In the genomic region with DNA sequence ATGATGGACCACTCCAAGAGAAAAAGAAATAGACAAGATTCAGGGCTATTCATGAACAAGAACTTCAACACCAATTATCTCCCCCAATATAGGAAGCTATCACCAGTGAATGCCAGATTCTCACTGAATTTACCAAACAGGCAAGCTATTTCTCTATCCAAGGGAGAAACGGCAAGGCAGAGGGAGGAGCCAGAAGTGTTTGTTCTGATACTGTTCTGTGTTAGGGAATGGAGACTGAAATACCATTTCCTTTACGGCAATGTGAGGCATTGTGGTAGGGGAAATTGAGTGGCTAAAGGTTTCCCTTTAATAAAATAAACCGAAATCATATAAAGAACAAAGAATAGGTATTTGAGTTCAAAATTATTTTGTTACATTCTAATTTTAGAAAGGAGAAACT, we compare ENCODE assay signal across 11 cellular contexts.
DNase-seq lines count a peak whose midpoint lies in the region; ATAC-seq, FAIRE-seq and TF ChIP-seq lines count a peak whose summit lies in the region.
"Had no signal": no experiment of that assay in that cellular context is flagged by ENCODE, and none has a peak within 500 bp of the region (broad histone marks: within the 10 kb centered on the region; RNA-seq: fewer than 3 reads in every experiment).

No MANE protein-coding gene starts in this region.

- BruUV-seq in PC-9 (replicated peaks; lab: Mats Ljungman, UMichigan), result no TSS peak

- H3K18ac ChIP-seq in H1 (ENCODE audit: extremely low read depth, low read length), result no peak overlapping the region

- TF ChIP-seq CTCF in PC-9 (conservative IDR thresholded peaks at IDR 0.05) (no peak), H1 (IDR thresholded peaks at IDR 0.05; ENCODE audit: control extremely low read depth in 1 of 3, insufficient read depth in 1 of 3, low read depth in 1 of 3, low read length in 3 of 3) (no peak)

- H3K4ac ChIP-seq in H1 (replicated peaks; ENCODE audit: insufficient read length, low read depth, low read length), result no peak overlapping the region

- H3F3A ChIP-seq in PC-9 (ENCODE audit: insufficient read depth, low read depth), result no peaks in the 10 kb centered on the region

- H3K27me3 ChIP-seq in PC-9 (ENCODE audit: insufficient read depth, low read depth) (no peaks in the 10 kb centered on the region), H1 (replicated peaks in 1 of 4; ENCODE audit: control insufficient read depth in 3 of 4, extremely low read depth in 1 of 4, insufficient read depth in 3 of 4, low read length in 3 of 4) (no peaks in the 10 kb centered on the region)
- H3K27me3 ChIP-seq: BLaER1 had no signal

- H2BK15ac ChIP-seq in H1 (ENCODE audit: low read length), result no peak overlapping the region

- no peaks in the 10 kb centered on the region for H3K9me2 ChIP-seq in PC-9 (ENCODE audit: insufficient read depth)

- H3K4me1 ChIP-seq in PC-9 (replicated peaks; ENCODE audit: insufficient read depth), result no peaks in the 10 kb centered on the region
- H3K4me1 ChIP-seq in H1 (replicated peaks in 1 of 4; ENCODE audit: control insufficient read depth in 3 of 4, insufficient read depth in 4 of 4, low read length in 3 of 4), result no peaks in the 10 kb centered on the region
- H3K4me1 ChIP-seq: HAP-1 had no signal

- no peak overlapping the region for H4K91ac ChIP-seq in H1 (replicated peaks; ENCODE audit: insufficient read length, low read length)

- no peak for TF ChIP-seq POLR2A in H1 (IDR thresholded peaks at IDR 0.05; ENCODE audit: control extremely low read depth in 1 of 2, low read depth in 2 of 2, low read length in 2 of 2)

- no peak overlapping the region for H2AK5ac ChIP-seq in H1 (ENCODE audit: low read depth, low read length)

- no peak overlapping the region for H2BK120ac ChIP-seq in H1 (replicated peaks; ENCODE audit: low read depth, low read length)

- FAIRE-seq in H1 (lab: Jason Lieb, UNC) (no peak), islet of Langerhans (lab: Jason Lieb, UNC) (peak; percentile 86)

- H3K23ac ChIP-seq in H1 (ENCODE audit: insufficient read length), result no peak overlapping the region

- no peaks in the 10 kb centered on the region for H3K36me3 ChIP-seq in PC-9 (ENCODE audit: low read depth)
- no peaks in the 10 kb centered on the region for H3K36me3 ChIP-seq in H1 (ENCODE audit: control insufficient read depth in 2 of 4, insufficient read depth in 4 of 4, low read length in 3 of 4)
- H3K36me3 ChIP-seq: BLaER1, HAP-1 had no signal

- intact Hi-C loops in PC-9 (cut with micrococcal nuclease; ENCODE audit: unreplicated experiment), result loop anchor here (5.0 kb wide), 2 partner anchors 39 to 69 kb away; a partner anchor contains a TSS

- DNase-seq in PC-9, result no peak
- no peak for DNase-seq in H1 (ENCODE audit: low read depth in 1 of 2, low spot score in 2 of 2)
- DNase-seq in NCI-H510A (lab: John Stamatoyannopoulos, UW), result no peak
- no peak for DNase-seq in NOMO-1 treated with dmso at 0.1 percent for 144 hours (lab: John Stamatoyannopoulos, UW; ENCODE audit: unreplicated experiment)
- DNase-seq in occipital lobe (lab: John Stamatoyannopoulos, UW), result no peak
- DNase-seq: AML-193, GOT3 had no signal

- H4K20me1 ChIP-seq in PC-9 (ENCODE audit: insufficient read depth) (no peaks in the 10 kb centered on the region), H1 (replicated peaks in 1 of 2; ENCODE audit: control insufficient read depth in 1 of 2, insufficient read depth in 2 of 2, low read length in 2 of 2) (no peaks in the 10 kb centered on the region)
- H4K20me1 ChIP-seq: BLaER1 had no signal

- H3K27ac ChIP-seq in PC-9, result no peak overlapping the region
- no peak overlapping the region for H3K27ac ChIP-seq in H1 (ENCODE audit: low read depth, low read length)
- H3K27ac ChIP-seq: BLaER1 had no signal

- no peak for ATAC-seq in GM21423 (IDR thresholded peaks at IDR 0.05; ENCODE audit: unreplicated experiment)

- CTCF ChIA-PET in PC-9 (lab: Charles Lee) (interaction anchor here (2.2 kb wide), 1 partner anchor 164 kb away, joined by 13 read pairs; no protein-coding TSS in a partner anchor), H1 (lab: Charles Lee; ENCODE audit: partially characterized antibody) (interaction anchor here (1.0 to 3.6 kb wide), 8 partner anchors 12 to 164 kb away, joined by 4 to 44 read pairs (median 12); no protein-coding TSS in a partner anchor)

- TF ChIP-seq RAD21 in H1 (IDR thresholded peaks at IDR 0.05 in 1 of 2, conservative IDR thresholded peaks at IDR 0.05 in 1 of 2; ENCODE audit: low read depth in 2 of 2, low read length in 2 of 2), result no peak

- H3K9ac ChIP-seq in H1 (replicated peaks in 1 of 4; ENCODE audit: extremely low read depth in 1 of 4, low read depth in 3 of 4, low read length in 3 of 4), result no peak overlapping the region
- H3K9ac ChIP-seq: BLaER1 had no signal

- no peak overlapping the region for H3K14ac ChIP-seq in H1 (ENCODE audit: insufficient read length)

- no peak overlapping the region for H2BK12ac ChIP-seq in H1 (ENCODE audit: low read depth, low read length)

- no peak overlapping the region for H4K8ac ChIP-seq in H1 (ENCODE audit: extremely low read depth, insufficient read depth, low read length)

- no peak overlapping the region for H2BK5ac ChIP-seq in H1 (ENCODE audit: low read depth, low read length)

- H3K79me2 ChIP-seq in PC-9 (ENCODE audit: low read depth), result no peaks in the 10 kb centered on the region
- no peaks in the 10 kb centered on the region for H3K79me2 ChIP-seq in H1 (ENCODE audit: control insufficient read depth in 1 of 2, insufficient read depth in 2 of 2, low read length in 2 of 2)

- H3K79me1 ChIP-seq in H1 (ENCODE audit: low read depth, low read length), result no peaks in the 10 kb centered on the region

- no peaks in the 10 kb centered on the region for H3K23me2 ChIP-seq in H1 (ENCODE audit: low read depth, low read length)

- H3K4me3 ChIP-seq in PC-9 (no peak overlapping the region), H1 (ENCODE audit: extremely low read depth in 1 of 4, insufficient read depth in 2 of 4, low read depth in 3 of 4, low read length in 4 of 4) (no peak overlapping the region)
- H3K4me3 ChIP-seq: BLaER1, HAP-1 had no signal

- no peak for TF ChIP-seq EP300 in H1 (IDR thresholded peaks at IDR 0.05; ENCODE audit: borderline replicate concordance in 1 of 2, low read depth in 2 of 2, low read length in 2 of 2)

- POLR2A ChIA-PET in PC-9 (lab: Charles Lee; ENCODE audit: unreplicated experiment) (no interaction called here), H1 (lab: Charles Lee; ENCODE audit: partially characterized antibody) (no interaction called here)

- no peak overlapping the region for H4K5ac ChIP-seq in H1 (ENCODE audit: insufficient read length, low read depth, low read length)

- H2BK20ac ChIP-seq in H1 (ENCODE audit: low read length), result no peak overlapping the region

- H2AFZ ChIP-seq in PC-9 (0 out of 2 replicates have a peak overlapping the region, but pooled peaks have one; percentile 45), H1 (ENCODE audit: low read length) (0 out of 2 replicates have a peak overlapping the region, but pooled peaks have one; percentile 34)

- no peak overlapping the region for H3K4me2 ChIP-seq in PC-9
- H3K4me2 ChIP-seq in H1 (ENCODE audit: insufficient read depth in 1 of 2, low read depth in 2 of 2, low read length in 2 of 2), result no peak overlapping the region
- H3K4me2 ChIP-seq: BLaER1 had no signal

- no peak overlapping the region for H3K56ac ChIP-seq in H1 (replicated peaks; ENCODE audit: insufficient read length, low read depth, low read length)

- 90% methylated on average over 3 of the region's 3 CpGs; no CpG with 5 or more reads in 1 of the 2 experiments for WGBS in H1 (ENCODE audit: extremely low coverage in 1 of 2, insufficient coverage in 1 of 2, insufficient read length in 1 of 2, insufficient replicate concordance in 2 of 2, low coverage in 1 of 2, low lambda C conversion rate in 2 of 2, missing lambda C conversion rate in 1 of 2), 2 experiments

- H3K9me3 ChIP-seq in PC-9 (ENCODE audit: insufficient read depth, low read depth) (no peaks in the 10 kb centered on the region), H1 (ENCODE audit: insufficient read depth in 2 of 2, low read depth in 1 of 2, low read length in 1 of 2) (no peaks in the 10 kb centered on the region; a peak in 1 of 4 replicates)
- H3K9me3 ChIP-seq: HAP-1 had no signal

TF ChIP-seq in H1, 55 proteins besides CTCF, POLR2A, EP300 and RAD21:
- TF ChIP-seq CREB1 (IDR thresholded peaks at IDR 0.05) (no peak), CBX5 (IDR thresholded peaks at IDR 0.05; ENCODE audit: low read depth, low read length) (no peak), GABPA (IDR thresholded peaks at IDR 0.05; ENCODE audit: borderline replicate concordance, insufficient read depth, low read length) (no peak), HDAC2 (IDR thresholded peaks at IDR 0.05; ENCODE audit: borderline replicate concordance in 1 of 2, low read depth in 2 of 2, low read length in 2 of 2) (no peak), CHD1 (IDR thresholded peaks at IDR 0.05; ENCODE audit: low read depth, low read length) (no peak), CTBP2 (IDR thresholded peaks at IDR 0.05; ENCODE audit: borderline replicate concordance, insufficient read depth, insufficient read length, low read length) (no peak), RFX5 (IDR thresholded peaks at IDR 0.05; ENCODE audit: borderline replicate concordance, low read depth, low read length) (no peak), SP4 (IDR thresholded peaks at IDR 0.05; ENCODE audit: low read length) (no peak), SIX5 (IDR thresholded peaks at IDR 0.05; ENCODE audit: low read depth, low read length) (no peak), RBBP5 (IDR thresholded peaks at IDR 0.05; ENCODE audit: borderline replicate concordance, low read depth, low read length) (no peak), SAP30 (IDR thresholded peaks at IDR 0.05; ENCODE audit: insufficient read depth, insufficient replicate concordance, low read length) (no peak), EZH2 (IDR thresholded peaks at IDR 0.05; ENCODE audit: low read depth, low read length, severe bottlenecking) (no peak)
- TF ChIP-seq, protein P1, sequence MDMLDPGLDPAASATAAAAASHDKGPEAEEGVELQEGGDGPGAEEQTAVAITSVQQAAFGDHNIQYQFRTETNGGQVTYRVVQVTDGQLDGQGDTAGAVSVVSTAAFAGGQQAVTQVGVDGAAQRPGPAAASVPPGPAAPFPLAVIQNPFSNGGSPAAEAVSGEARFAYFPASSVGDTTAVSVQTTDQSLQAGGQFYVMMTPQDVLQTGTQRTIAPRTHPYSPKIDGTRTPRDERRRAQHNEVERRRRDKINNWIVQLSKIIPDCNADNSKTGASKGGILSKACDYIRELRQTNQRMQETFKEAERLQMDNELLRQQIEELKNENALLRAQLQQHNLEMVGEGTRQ (IDR thresholded peaks at IDR 0.05; ENCODE audit: low read length), result no peak
- TF ChIP-seq, protein P2, sequence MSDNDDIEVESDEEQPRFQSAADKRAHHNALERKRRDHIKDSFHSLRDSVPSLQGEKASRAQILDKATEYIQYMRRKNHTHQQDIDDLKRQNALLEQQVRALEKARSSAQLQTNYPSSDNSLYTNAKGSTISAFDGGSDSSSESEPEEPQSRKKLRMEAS (IDR thresholded peaks at IDR 0.05), result no peak
